ENCODE assay signal across 9 cellular contexts in the genomic region with DNA sequence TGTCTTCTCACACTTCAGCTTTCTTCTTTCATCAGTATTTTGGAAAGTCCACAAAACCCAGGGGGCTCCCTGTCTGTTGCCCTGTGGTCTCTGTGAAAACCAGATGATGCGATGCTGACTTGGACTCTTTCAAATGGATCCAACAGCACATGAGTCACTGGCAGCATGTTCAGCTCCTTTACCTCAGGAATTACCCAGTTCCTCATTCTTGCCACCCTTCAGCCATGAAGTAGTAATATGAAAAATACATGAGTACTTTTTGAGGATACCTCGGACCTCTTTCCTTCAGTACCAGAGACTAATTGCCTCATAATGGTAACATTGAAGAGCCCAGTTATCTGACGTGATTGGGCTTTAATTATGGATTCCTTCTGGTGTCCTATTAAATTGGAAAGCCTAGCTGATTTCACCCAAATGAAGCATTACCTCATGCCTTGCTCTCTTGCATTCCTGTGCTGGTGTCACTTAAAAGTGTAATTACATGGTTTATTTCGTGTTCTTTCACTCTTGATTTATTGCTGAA.
DNase-seq lines count a peak whose midpoint lies in the region; ATAC-seq lines count a peak whose summit lies in the region.
"Had no signal": no experiment of that assay in that cellular context is flagged by ENCODE, and none has a peak within 500 bp of the region (broad histone marks: within the 10 kb centered on the region; RNA-seq: fewer than 3 reads in every experiment).

No MANE protein-coding gene starts in this region.

- peak; percentile 60 for ATAC-seq in GM19468 (IDR thresholded peaks at IDR 0.05; ENCODE audit: extremely low read depth, unreplicated experiment)
- peak; percentile 82 for ATAC-seq in HG03469 (IDR thresholded peaks at IDR 0.05; ENCODE audit: unreplicated experiment)

- peak; percentile 54 for DNase-seq in EH (ENCODE audit: low read depth)
- peak; percentile 85 for DNase-seq in astrocyte of the hippocampus (ENCODE audit: low read depth, low spot score)
- peak; percentile 69 for DNase-seq in stromal cell of bone marrow (ENCODE audit: low read depth)
- no peak for DNase-seq in C1 segment of cervical spinal cord (lab: John Stamatoyannopoulos, UW)
- no peak for DNase-seq in NCI-H1694 treated with DMSO at 0.1 percent for 48 hours (lab: John Stamatoyannopoulos, UW)
- no peak for DNase-seq in effector CD4-positive, alpha-beta T cell
- DNase-seq: heart left ventricle had no signal

Comparison
In these comparisons a context has a peak if more than half of its experiments do, and no peak if none do; other contexts are left out.
1. DNase-seq: peak in EH (single experiment), astrocyte of the hippocampus (single experiment) and stromal cell of bone marrow (single experiment); none in C1 segment of cervical spinal cord (0 of 14), NCI-H1694 treated with DMSO at 0.1 percent for 48 hours (single experiment) and effector CD4-positive, alpha-beta T cell (single experiment).